Comparison of ENCODE assay signal across 6 cellular contexts in the genomic region with DNA sequence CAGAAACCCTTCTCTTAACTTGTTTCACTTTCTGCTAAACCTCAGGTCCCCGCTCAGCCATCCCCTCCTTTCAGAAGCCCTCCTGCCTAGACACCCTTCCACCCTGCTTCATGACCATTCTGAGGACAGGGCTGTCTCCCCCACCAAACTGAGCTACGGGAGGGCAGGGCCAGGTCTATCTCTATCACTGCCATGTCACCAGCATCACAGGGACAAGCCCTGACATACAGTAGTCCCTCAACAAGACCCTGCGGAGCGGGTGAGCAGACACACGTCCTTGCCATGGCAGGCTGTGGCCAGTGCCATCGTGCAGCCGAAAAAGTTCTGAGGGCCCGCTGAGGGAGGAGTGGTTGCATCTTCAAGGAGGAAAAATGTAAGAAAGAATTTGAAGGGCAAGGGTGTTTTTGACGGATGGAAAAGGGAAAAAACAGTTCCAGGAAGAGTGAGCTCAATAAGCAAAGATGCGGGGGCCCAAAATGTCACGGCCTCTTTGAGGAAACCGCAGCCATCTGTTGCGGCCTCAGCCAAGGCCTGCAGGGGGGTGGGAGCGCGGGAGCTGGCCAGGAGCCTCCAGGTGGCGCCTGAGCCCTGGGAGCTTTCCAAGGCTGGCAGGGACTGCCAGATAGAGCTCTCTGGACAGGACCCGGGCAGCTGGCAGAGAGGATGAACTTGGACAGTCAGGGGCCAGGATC. TPM values are rescaled to one million over a fixed set of nuclear protein-coding genes. Genes with fewer than 3 reads are reported as not detected.
DNase-seq lines count a peak whose midpoint lies in the region; FAIRE-seq and TF ChIP-seq lines count a peak whose summit lies in the region.

No MANE protein-coding gene starts in this region.

- whole genome bisulfite sequencing in H1 (ENCODE audit: extremely low coverage in 1 of 2, insufficient coverage in 1 of 2, insufficient read length in 1 of 2, insufficient replicate concordance in 2 of 2, low coverage in 1 of 2, low lambda C conversion rate in 2 of 2, missing lambda C conversion rate in 1 of 2), 2 experiments = 56% methylated on average over 17 of the region's 17 CpGs; no CpG with 5 or more reads in 1 of the 2 experiments
- WGBS in spleen, 5 donors = 6 to 28% (median 14%) methylated on average over 17 of the region's 17 CpGs

- H4K5ac ChIP-seq in H1 (ENCODE audit: insufficient read length, low read depth, low read length) = no peak overlapping the region

- no peaks in the 10 kb centered on the region for H3K4me1 ChIP-seq in PC-9 (replicated peaks; ENCODE audit: insufficient read depth)
- peaks cover 0 to 7% (median 3%) of the 10 kb centered on the region in 4 experiments; a peak in 4 of 7 replicates for H3K4me1 ChIP-seq in H1 (replicated peaks in 1 of 4; ENCODE audit: control insufficient read depth in 3 of 4, insufficient read depth in 4 of 4, low read length in 3 of 4)
- H3K4me1 ChIP-seq in spleen = peaks cover 35 to 95% (median 65%) of the 10 kb centered on the region in 6 donors

- DNase-seq in NCI-H345 (lab: John Stamatoyannopoulos, UW) (peak; percentile 45), NCI-H345 treated with DMSO at 0.1 percent for 48 hours (lab: John Stamatoyannopoulos, UW; ENCODE audit: unreplicated experiment) (no peak), PC-9 (peak; percentile 45 to 66), H1 (ENCODE audit: low read depth in 1 of 2, low spot score in 2 of 2) (peak in 1 of 2 experiments; percentile 79), spleen (peak; percentile 77), frontal cortex (ENCODE audit: low spot score in 2 of 2) (no peak)

- intact Hi-C loops in PC-9 (cut with micrococcal nuclease; ENCODE audit: unreplicated experiment) (no loop called here), spleen (cut with DNase I; ENCODE audit: low total_unique reads) (no loop called here)

- FAIRE-seq in H1 (lab: Jason Lieb, UNC) (no peak), frontal cortex (lab: Jason Lieb, UNC) (no peak)

- no peak overlapping the region; the same call in 1 of the 2 replicates for H4K8ac ChIP-seq in H1 (ENCODE audit: extremely low read depth, insufficient read depth, low read length)

- H3K4me3 ChIP-seq in PC-9 = no peak overlapping the region
- H3K4me3 ChIP-seq in H1 (ENCODE audit: extremely low read depth in 1 of 4, insufficient read depth in 2 of 4, low read depth in 3 of 4, low read length in 4 of 4) = no peak overlapping the region
- no peak overlapping the region for H3K4me3 ChIP-seq in spleen

- no peak overlapping the region for H2BK20ac ChIP-seq in H1 (ENCODE audit: low read length)

- no peak overlapping the region for H4K91ac ChIP-seq in H1 (replicated peaks; ENCODE audit: insufficient read length, low read length)

- H3K56ac ChIP-seq in H1 (replicated peaks; ENCODE audit: insufficient read length, low read depth, low read length) = no peak overlapping the region

- no peak overlapping the region for H2BK120ac ChIP-seq in H1 (replicated peaks; ENCODE audit: low read depth, low read length)

- H3K23ac ChIP-seq in H1 (ENCODE audit: insufficient read length) = no peak overlapping the region

- TF ChIP-seq CTCF in PC-9 (conservative IDR thresholded peaks at IDR 0.05) = peak; percentile 69
- peak; percentile 66 to 98 (median 84) for TF ChIP-seq CTCF in H1 (IDR thresholded peaks at IDR 0.05; ENCODE audit: control extremely low read depth in 1 of 3, insufficient read depth in 1 of 3, low read depth in 1 of 3, low read length in 3 of 3)
- TF ChIP-seq CTCF in spleen (IDR thresholded peaks at IDR 0.05 in 8 of 11, conservative IDR thresholded peaks at IDR 0.05 in 3 of 11) = peak in 6 of 11 experiments; percentile 14 to 37 (median 28)

- H2AK5ac ChIP-seq in H1 (ENCODE audit: low read depth, low read length) = no peak overlapping the region

- no peak overlapping the region for H3K9ac ChIP-seq in H1 (replicated peaks in 1 of 4; ENCODE audit: extremely low read depth in 1 of 4, low read depth in 3 of 4, low read length in 3 of 4)

- no peaks in the 10 kb centered on the region for H3K79me1 ChIP-seq in H1 (ENCODE audit: low read depth, low read length)

- H3F3A ChIP-seq in PC-9 (ENCODE audit: insufficient read depth, low read depth) = peaks cover 9% of the 10 kb centered on the region; the same call in 1 of the 2 replicates

- H3K18ac ChIP-seq in H1 (ENCODE audit: extremely low read depth, low read length) = no peak overlapping the region

- H2BK15ac ChIP-seq in H1 (ENCODE audit: low read length) = 0 out of 2 replicates have a peak overlapping the region, but pooled peaks have one; percentile 6

- no peaks in the 10 kb centered on the region for H3K9me3 ChIP-seq in PC-9 (ENCODE audit: insufficient read depth, low read depth)
- H3K9me3 ChIP-seq in H1 (ENCODE audit: insufficient read depth in 2 of 2, low read depth in 1 of 2, low read length in 1 of 2) = no peaks in the 10 kb centered on the region
- no peaks in the 10 kb centered on the region for H3K9me3 ChIP-seq in spleen

- H3K36me3 ChIP-seq in PC-9 (ENCODE audit: low read depth) (no peaks in the 10 kb centered on the region), H1 (ENCODE audit: control insufficient read depth in 2 of 4, insufficient read depth in 4 of 4, low read length in 3 of 4) (no peaks in the 10 kb centered on the region), spleen (no peaks in the 10 kb centered on the region)

- POLR2A ChIA-PET in PC-9 (lab: Charles Lee; ENCODE audit: unreplicated experiment) (no interaction called here), H1 (lab: Charles Lee; ENCODE audit: partially characterized antibody) (interaction anchor here (1.6 to 1.9 kb wide), 3 partner anchors 15 to 45 kb away, joined by 5 to 8 read pairs (median 8); a partner anchor contains a TSS)

- BruUV-seq in PC-9 (replicated peaks; lab: Mats Ljungman, UMichigan) = no TSS peak

- H3K4me2 ChIP-seq in PC-9 = no peak overlapping the region
- no peak overlapping the region for H3K4me2 ChIP-seq in H1 (ENCODE audit: insufficient read depth in 1 of 2, low read depth in 2 of 2, low read length in 2 of 2)

- CTCF ChIA-PET in PC-9 (lab: Charles Lee) (interaction anchor here (0.6 to 1.5 kb wide), 7 partner anchors 11 to 270 kb away, joined by 3 to 19 read pairs (median 4); a partner anchor contains a TSS), H1 (lab: Charles Lee; ENCODE audit: partially characterized antibody) (interaction anchor here (0.5 to 15.6 kb wide), 22 partner anchors 10 to 224 kb away, joined by 3 to 341 read pairs (median 4); a partner anchor contains a TSS)

- H3K4ac ChIP-seq in H1 (replicated peaks; ENCODE audit: insufficient read length, low read depth, low read length) = no peak overlapping the region

- H3K27ac ChIP-seq in PC-9 = no peak overlapping the region
- no peak overlapping the region for H3K27ac ChIP-seq in H1 (ENCODE audit: low read depth, low read length)
- H3K27ac ChIP-seq in spleen = peak overlapping the region in 5 of 8 donors; percentile 20 to 72 (median 47)

- no peaks in the 10 kb centered on the region for H3K9me2 ChIP-seq in PC-9 (ENCODE audit: insufficient read depth)

- H2AFZ ChIP-seq in PC-9 = no peak overlapping the region
- peak overlapping the region; percentile 62; the same call in 1 of the 2 replicates for H2AFZ ChIP-seq in H1 (ENCODE audit: low read length)

- no peak overlapping the region for H2BK12ac ChIP-seq in H1 (ENCODE audit: low read depth, low read length)

- no peaks in the 10 kb centered on the region for H3K79me2 ChIP-seq in PC-9 (ENCODE audit: low read depth)
- no peaks in the 10 kb centered on the region for H3K79me2 ChIP-seq in H1 (ENCODE audit: control insufficient read depth in 1 of 2, insufficient read depth in 2 of 2, low read length in 2 of 2)

- TF ChIP-seq POLR2A in H1 (IDR thresholded peaks at IDR 0.05; ENCODE audit: control extremely low read depth in 1 of 2, low read depth in 2 of 2, low read length in 2 of 2) = no peak
- no peak for TF ChIP-seq POLR2A in spleen (IDR thresholded peaks at IDR 0.05)

- H2BK5ac ChIP-seq in H1 (ENCODE audit: low read depth, low read length) = no peak overlapping the region

- no peak for TF ChIP-seq EP300 in H1 (IDR thresholded peaks at IDR 0.05; ENCODE audit: borderline replicate concordance in 1 of 2, low read depth in 2 of 2, low read length in 2 of 2)

- no peaks in the 10 kb centered on the region for H3K27me3 ChIP-seq in PC-9 (ENCODE audit: insufficient read depth, low read depth)
- H3K27me3 ChIP-seq in H1 (replicated peaks in 1 of 4; ENCODE audit: control insufficient read depth in 3 of 4, extremely low read depth in 1 of 4, insufficient read depth in 3 of 4, low read length in 3 of 4) = no peaks in the 10 kb centered on the region
- peaks cover 0 to under 1% (median 0%) of the 10 kb centered on the region in 7 donors for H3K27me3 ChIP-seq in spleen (replicated peaks in 1 of 7)

- TF ChIP-seq RAD21 in H1 (IDR thresholded peaks at IDR 0.05 in 1 of 2, conservative IDR thresholded peaks at IDR 0.05 in 1 of 2; ENCODE audit: low read depth in 2 of 2, low read length in 2 of 2) = peak; percentile 60 to 76

- no peaks in the 10 kb centered on the region for H3K23me2 ChIP-seq in H1 (ENCODE audit: low read depth, low read length)

- no peaks in the 10 kb centered on the region for H4K20me1 ChIP-seq in PC-9 (ENCODE audit: insufficient read depth)
- no peaks in the 10 kb centered on the region for H4K20me1 ChIP-seq in H1 (replicated peaks in 1 of 2; ENCODE audit: control insufficient read depth in 1 of 2, insufficient read depth in 2 of 2, low read length in 2 of 2)

- no peak overlapping the region for H3K14ac ChIP-seq in H1 (ENCODE audit: insufficient read length)

RNA-seq across cellular contexts. Expression of a gene that starts 8.1 kb away (rescaled TPM):
- 0.28 TPM in 1 of 2 replicates, not detected in the other for total RNA-seq in PC-9 (2021)
- not detected in 2 replicates for total RNA-seq in H1 (2021; fragmentation: NEBNext Ultra II Directional; extraction: Animal tissue kit (Norgen Biotek cat#: 25700))
- 0.15 and 0.19 TPM in 2 replicates for polyA plus RNA-seq in H1 (2011; rRNA removed)
- 0.14 TPM for polyA plus RNA-seq in H1 (2011; cell fraction: cytosol; rRNA removed)
- polyA plus RNA-seq in H1 (2011; cell fraction: nucleus; rRNA removed) = 0.09 TPM
- polyA plus RNA-seq in H1 (2012, experiment 1 of 2) = not detected in 4 replicates
- polyA plus RNA-seq in H1 (2012, experiment 2 of 2) = not detected
- 0.10 TPM for polyA plus RNA-seq in H1 (2013, experiment 1 of 2)
- 0.13 TPM for polyA plus RNA-seq in H1 (2013, experiment 2 of 2)
- not detected in 2 replicates for polyA minus RNA-seq in H1 (2011; rRNA and poly(A)+ RNA removed)
- not detected for polyA minus RNA-seq in H1 (2011; cell fraction: cytosol; rRNA and poly(A)+ RNA removed)
- polyA minus RNA-seq in H1 (2011; cell fraction: nucleus; rRNA and poly(A)+ RNA removed) = not detected
- total RNA-seq in spleen = 10 to 100 TPM in 3 of 7 donors, 1 to 10 TPM in 4; 5.4 to 18.6 (median 8.6) TPM
- polyA plus RNA-seq in spleen = 1 to 10 TPM; 5.7 to 9.1 (median 5.9) TPM
- not detected for total RNA-seq in frontal cortex

RNA-seq across cellular contexts. Expression of a gene that starts 15.6 kb away (rescaled TPM):
- 211 and 239 TPM in 2 replicates for total RNA-seq in PC-9 (2021)
- 318 and 326 TPM in 2 replicates for total RNA-seq in H1 (2021; fragmentation: NEBNext Ultra II Directional; extraction: Animal tissue kit (Norgen Biotek cat#: 25700))
- polyA plus RNA-seq in H1 (2011; rRNA removed) = 315 and 405 TPM in 2 replicates
- 585 TPM for polyA plus RNA-seq in H1 (2011; cell fraction: cytosol; rRNA removed)
- polyA plus RNA-seq in H1 (2011; cell fraction: nucleus; rRNA removed) = 241 TPM
- 396 to 462 TPM (median 444 TPM) in 4 replicates for polyA plus RNA-seq in H1 (2012, experiment 1 of 2)
- polyA plus RNA-seq in H1 (2012, experiment 2 of 2) = 353 TPM
- 213 TPM for polyA plus RNA-seq in H1 (2013, experiment 1 of 2)
- polyA plus RNA-seq in H1 (2013, experiment 2 of 2) = 220 TPM
- polyA minus RNA-seq in H1 (2011; rRNA and poly(A)+ RNA removed) = 129 and 145 TPM in 2 replicates
- polyA minus RNA-seq in H1 (2011; cell fraction: cytosol; rRNA and poly(A)+ RNA removed) = 94.5 TPM
- 67.8 TPM for polyA minus RNA-seq in H1 (2011; cell fraction: nucleus; rRNA and poly(A)+ RNA removed)
- 100 to 1,000 TPM; 121 to 197 (median 143) TPM for total RNA-seq in spleen
- polyA plus RNA-seq in spleen = 100 to 1,000 TPM in 2 of 3 donors, 10 to 100 TPM in 1; 78.1 to 167 (median 111) TPM
- 211 TPM for total RNA-seq in frontal cortex

RNA-seq across cellular contexts. Expression of a gene that starts 19.2 kb away (rescaled TPM):
- not detected in 2 replicates for total RNA-seq in PC-9 (2021)
- not detected in 2 replicates for total RNA-seq in H1 (2021; fragmentation: NEBNext Ultra II Directional; extraction: Animal tissue kit (Norgen Biotek cat#: 25700))
- polyA plus RNA-seq in H1 (2011; rRNA removed) = not detected in 2 replicates
- not detected for polyA plus RNA-seq in H1 (2011; cell fraction: cytosol; rRNA removed)
- polyA plus RNA-seq in H1 (2011; cell fraction: nucleus; rRNA removed) = not detected
- polyA plus RNA-seq in H1 (2012, experiment 1 of 2) = 3.6 TPM in 1 of 4 replicates, not detected in the others
- not detected for polyA plus RNA-seq in H1 (2012, experiment 2 of 2)
- polyA plus RNA-seq in H1 (2013, experiment 1 of 2) = not detected
- polyA plus RNA-seq in H1 (2013, experiment 2 of 2) = 1.7 TPM
- not detected in 2 replicates for polyA minus RNA-seq in H1 (2011; rRNA and poly(A)+ RNA removed)
- not detected for polyA minus RNA-seq in H1 (2011; cell fraction: cytosol; rRNA and poly(A)+ RNA removed)
- polyA minus RNA-seq in H1 (2011; cell fraction: nucleus; rRNA and poly(A)+ RNA removed) = not detected
- not detected for total RNA-seq in spleen
- not detected for polyA plus RNA-seq in spleen
- total RNA-seq in frontal cortex = not detected

RNA-seq across cellular contexts. Expression of a gene that starts 44.2 kb away (rescaled TPM):
- 0.13 TPM in 1 of 2 replicates, not detected in the other for total RNA-seq in PC-9 (2021)
- 1.5 and 2.0 TPM in 2 replicates for total RNA-seq in H1 (2021; fragmentation: NEBNext Ultra II Directional; extraction: Animal tissue kit (Norgen Biotek cat#: 25700))
- polyA plus RNA-seq in H1 (2011; rRNA removed) = 1.8 and 1.9 TPM in 2 replicates
- 1.8 TPM for polyA plus RNA-seq in H1 (2011; cell fraction: cytosol; rRNA removed)
- 2.1 TPM for polyA plus RNA-seq in H1 (2011; cell fraction: nucleus; rRNA removed)
- polyA plus RNA-seq in H1 (2012, experiment 1 of 2) = 1.1 to 1.4 TPM (median 1.2 TPM) in 4 replicates
- 1.4 TPM for polyA plus RNA-seq in H1 (2012, experiment 2 of 2)
- 1.3 TPM for polyA plus RNA-seq in H1 (2013, experiment 1 of 2)
- polyA plus RNA-seq in H1 (2013, experiment 2 of 2) = 1.3 TPM
- 0.61 and 1.2 TPM in 2 replicates for polyA minus RNA-seq in H1 (2011; rRNA and poly(A)+ RNA removed)
- 0.81 TPM for polyA minus RNA-seq in H1 (2011; cell fraction: cytosol; rRNA and poly(A)+ RNA removed)
- 1.00 TPM for polyA minus RNA-seq in H1 (2011; cell fraction: nucleus; rRNA and poly(A)+ RNA removed)
- 10 to 100 TPM in 1 of 7 donors, 1 to 10 TPM in 6; 4.9 to 10.4 (median 6.1) TPM for total RNA-seq in spleen
- polyA plus RNA-seq in spleen = 1 to 10 TPM; 1.6 to 4.1 (median 3.2) TPM
- 17.5 TPM for total RNA-seq in frontal cortex

Comparison
In these comparisons a context has a peak if more than half of its experiments do, and no peak if none do; other contexts are left out.
1. DNase-seq: peak in NCI-H345 (single experiment), PC-9 (2 of 2) and spleen (single experiment); none in NCI-H345 treated with DMSO at 0.1 percent for 48 hours (single experiment) and frontal cortex (0 of 2).
2. H3K27ac ChIP-seq: peak in spleen (5 of 8); none in PC-9 (single experiment) and H1 (single experiment).
3. CTCF ChIP-seq: peak in every context shown above with its lines; median percentile 84 in H1; 69 in PC-9; 28 in spleen.